ENCODE assay signal across 1 cellular context in the genomic region with DNA sequence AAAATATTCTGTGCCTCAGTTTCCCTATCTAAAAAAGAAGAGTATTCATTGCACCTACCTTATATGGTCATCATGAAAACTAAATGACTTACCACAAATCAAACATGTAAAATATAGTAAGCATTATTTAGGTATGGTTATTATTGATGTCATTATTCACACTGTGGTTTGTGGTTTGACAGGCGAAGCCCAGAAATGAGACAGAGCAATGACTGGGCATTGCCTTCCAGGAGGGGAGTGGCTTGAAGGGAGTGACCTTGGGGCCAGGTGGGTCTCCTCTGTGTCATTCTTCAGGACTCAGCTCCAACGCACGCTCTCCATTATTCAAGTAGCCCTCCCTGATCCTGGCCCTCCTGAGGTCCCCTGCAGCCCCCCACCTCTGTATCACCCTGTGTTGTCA.
TF ChIP-seq lines count a peak whose summit lies in the region.

No MANE protein-coding gene starts in this region.

TF ChIP-seq in K562, 482 proteins besides CTCF, POLR2A, EP300 and RAD21 (continued from another document):
- TF ChIP-seq, protein P1, sequence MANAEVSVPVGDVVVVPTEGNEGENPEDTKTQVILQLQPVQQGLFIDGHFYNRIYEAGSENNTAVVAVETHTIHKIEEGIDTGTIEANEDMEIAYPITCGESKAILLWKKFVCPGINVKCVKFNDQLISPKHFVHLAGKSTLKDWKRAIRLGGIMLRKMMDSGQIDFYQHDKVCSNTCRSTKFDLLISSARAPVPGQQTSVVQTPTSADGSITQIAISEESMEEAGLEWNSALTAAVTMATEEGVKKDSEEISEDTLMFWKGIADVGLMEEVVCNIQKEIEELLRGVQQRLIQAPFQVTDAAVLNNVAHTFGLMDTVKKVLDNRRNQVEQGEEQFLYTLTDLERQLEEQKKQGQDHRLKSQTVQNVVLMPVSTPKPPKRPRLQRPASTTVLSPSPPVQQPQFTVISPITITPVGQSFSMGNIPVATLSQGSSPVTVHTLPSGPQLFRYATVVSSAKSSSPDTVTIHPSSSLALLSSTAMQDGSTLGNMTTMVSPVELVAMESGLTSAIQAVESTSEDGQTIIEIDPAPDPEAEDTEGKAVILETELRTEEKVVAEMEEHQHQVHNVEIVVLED (CRISPR knock-in tag; IDR thresholded peaks at IDR 0.05) = no peak
- TF ChIP-seq TBL1XR1 (IDR thresholded peaks at IDR 0.05; ENCODE audit: low read length in 2 of 2) (no peak), HNRNPUL1 (IDR thresholded peaks at IDR 0.05; ENCODE audit: low read length) (no peak), U2AF2 (optimal IDR thresholded peaks at IDR 0.05; ENCODE audit: low read depth, low read length) (no peak), ILK (tag; IDR thresholded peaks at IDR 0.05; ENCODE audit: borderline replicate concordance, low read depth) (no peak), NBN (IDR thresholded peaks at IDR 0.05; ENCODE audit: low read depth) (no peak)
- TF ChIP-seq, protein P2, sequence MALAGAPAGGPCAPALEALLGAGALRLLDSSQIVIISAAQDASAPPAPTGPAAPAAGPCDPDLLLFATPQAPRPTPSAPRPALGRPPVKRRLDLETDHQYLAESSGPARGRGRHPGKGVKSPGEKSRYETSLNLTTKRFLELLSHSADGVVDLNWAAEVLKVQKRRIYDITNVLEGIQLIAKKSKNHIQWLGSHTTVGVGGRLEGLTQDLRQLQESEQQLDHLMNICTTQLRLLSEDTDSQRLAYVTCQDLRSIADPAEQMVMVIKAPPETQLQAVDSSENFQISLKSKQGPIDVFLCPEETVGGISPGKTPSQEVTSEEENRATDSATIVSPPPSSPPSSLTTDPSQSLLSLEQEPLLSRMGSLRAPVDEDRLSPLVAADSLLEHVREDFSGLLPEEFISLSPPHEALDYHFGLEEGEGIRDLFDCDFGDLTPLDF (CRISPR knock-in tag; IDR thresholded peaks at IDR 0.05) = no peak
- TF ChIP-seq, protein P3, sequence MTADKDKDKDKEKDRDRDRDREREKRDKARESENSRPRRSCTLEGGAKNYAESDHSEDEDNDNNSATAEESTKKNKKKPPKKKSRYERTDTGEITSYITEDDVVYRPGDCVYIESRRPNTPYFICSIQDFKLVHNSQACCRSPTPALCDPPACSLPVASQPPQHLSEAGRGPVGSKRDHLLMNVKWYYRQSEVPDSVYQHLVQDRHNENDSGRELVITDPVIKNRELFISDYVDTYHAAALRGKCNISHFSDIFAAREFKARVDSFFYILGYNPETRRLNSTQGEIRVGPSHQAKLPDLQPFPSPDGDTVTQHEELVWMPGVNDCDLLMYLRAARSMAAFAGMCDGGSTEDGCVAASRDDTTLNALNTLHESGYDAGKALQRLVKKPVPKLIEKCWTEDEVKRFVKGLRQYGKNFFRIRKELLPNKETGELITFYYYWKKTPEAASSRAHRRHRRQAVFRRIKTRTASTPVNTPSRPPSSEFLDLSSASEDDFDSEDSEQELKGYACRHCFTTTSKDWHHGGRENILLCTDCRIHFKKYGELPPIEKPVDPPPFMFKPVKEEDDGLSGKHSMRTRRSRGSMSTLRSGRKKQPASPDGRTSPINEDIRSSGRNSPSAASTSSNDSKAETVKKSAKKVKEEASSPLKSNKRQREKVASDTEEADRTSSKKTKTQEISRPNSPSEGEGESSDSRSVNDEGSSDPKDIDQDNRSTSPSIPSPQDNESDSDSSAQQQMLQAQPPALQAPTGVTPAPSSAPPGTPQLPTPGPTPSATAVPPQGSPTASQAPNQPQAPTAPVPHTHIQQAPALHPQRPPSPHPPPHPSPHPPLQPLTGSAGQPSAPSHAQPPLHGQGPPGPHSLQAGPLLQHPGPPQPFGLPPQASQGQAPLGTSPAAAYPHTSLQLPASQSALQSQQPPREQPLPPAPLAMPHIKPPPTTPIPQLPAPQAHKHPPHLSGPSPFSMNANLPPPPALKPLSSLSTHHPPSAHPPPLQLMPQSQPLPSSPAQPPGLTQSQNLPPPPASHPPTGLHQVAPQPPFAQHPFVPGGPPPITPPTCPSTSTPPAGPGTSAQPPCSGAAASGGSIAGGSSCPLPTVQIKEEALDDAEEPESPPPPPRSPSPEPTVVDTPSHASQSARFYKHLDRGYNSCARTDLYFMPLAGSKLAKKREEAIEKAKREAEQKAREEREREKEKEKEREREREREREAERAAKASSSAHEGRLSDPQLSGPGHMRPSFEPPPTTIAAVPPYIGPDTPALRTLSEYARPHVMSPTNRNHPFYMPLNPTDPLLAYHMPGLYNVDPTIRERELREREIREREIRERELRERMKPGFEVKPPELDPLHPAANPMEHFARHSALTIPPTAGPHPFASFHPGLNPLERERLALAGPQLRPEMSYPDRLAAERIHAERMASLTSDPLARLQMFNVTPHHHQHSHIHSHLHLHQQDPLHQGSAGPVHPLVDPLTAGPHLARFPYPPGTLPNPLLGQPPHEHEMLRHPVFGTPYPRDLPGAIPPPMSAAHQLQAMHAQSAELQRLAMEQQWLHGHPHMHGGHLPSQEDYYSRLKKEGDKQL (CRISPR knock-in tag; IDR thresholded peaks at IDR 0.05; ENCODE audit: borderline replicate concordance) = no peak
TF ChIP-seq in K562: peak in this region for 0.
